Comparison of ENCODE assay signal across 37 cellular contexts in the genomic region with DNA sequence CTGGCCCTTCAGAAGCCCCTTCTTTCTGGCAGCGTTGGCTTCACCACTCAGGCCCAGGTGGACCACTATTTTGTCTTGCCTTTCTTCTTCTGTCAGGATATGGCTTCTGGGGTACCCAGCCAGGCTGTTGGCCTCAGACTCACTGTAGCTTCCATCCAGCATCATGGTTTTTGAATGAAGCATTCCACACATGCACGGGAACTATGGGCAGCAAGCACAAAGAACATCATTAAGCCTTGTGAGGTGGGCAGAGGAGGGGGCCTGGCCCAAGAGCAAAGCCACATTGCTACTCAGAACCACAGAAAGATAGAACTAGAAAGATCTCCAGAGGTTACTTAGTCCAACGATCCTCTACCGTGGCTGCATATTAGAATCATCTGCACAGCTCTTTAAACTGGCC. TPM values are rescaled to one million over a fixed set of nuclear protein-coding genes. Genes with fewer than 3 reads are reported as not detected.
"Had no signal": no experiment of that assay in that cellular context is flagged by ENCODE, and none has a peak within 500 bp of the region (broad histone marks: within the 10 kb centered on the region; RNA-seq: fewer than 3 reads in every experiment).

No MANE protein-coding gene starts in this region.

- H3K4me1 Mint-ChIP-seq: activated T-helper 17 cell treated with anti-CD3 and anti-CD28 coated beads, Interleukin-2, amount 50 U/mL, for 72 hours had no signal

- H3K9me3 ChIP-seq: adrenal gland, body of pancreas, breast epithelium had no signal

- DNase-seq: activated B cell treated with CpG ODN at 0.5 μM for 24 hours; activated CD4-positive, alpha-beta memory T cell treated with anti-CD3 and anti-CD28 coated beads for 36 hours; activated CD4-positive, alpha-beta T cell treated with anti-CD3 and anti-CD28 coated beads for 4 hours; activated CD4-positive, alpha-beta T cell treated with anti-CD3 and anti-CD28 coated beads, Interleukin-2, amount 10 ng/mL, durations not matched to agents 24 days and 14 days; activated CD4-positive, alpha-beta T cell treated with anti-CD3 and anti-CD28 coated beads, Interleukin-2, amount 50 U/mL, for 1 hour; activated CD4-positive, alpha-beta T cell treated with anti-CD3 and anti-CD28 coated beads, Interleukin-2, amount 50 U/mL, for 4 hours; activated CD4-positive, CD25-positive, alpha-beta regulatory T cell treated with anti-CD3 and anti-CD28 coated beads, Interleukin-2, amount 50 U/mL, for 72 hours; activated CD8-positive, alpha-beta T cell treated with anti-CD3 and anti-CD28 coated beads for 36 hours; activated effector memory CD4-positive, alpha-beta T cell treated with anti-CD3 and anti-CD28 coated beads, Interleukin-2, amount 50 U/mL, for 16 hours; activated gamma-delta T cell treated with Interleukin-2 at 50 U/mL for 16 hours; activated naive CD4-positive, alpha-beta T cell; activated naive CD4-positive, alpha-beta T cell treated with anti-CD3 and anti-CD28 coated beads for 36 hours; activated naive CD4-positive, alpha-beta T cell treated with anti-CD3 and anti-CD28 coated beads, Interleukin-2, amount 50 U/mL, for 16 hours; activated naive CD8-positive, alpha-beta T cell treated with anti-CD3 and anti-CD28 coated beads for 36 hours; activated T-cell treated with anti-CD3 and anti-CD28 coated beads for 4 hours; activated T-cell treated with anti-CD3 and anti-CD28 coated beads, Interleukin-2, amount 50 U/mL, for 1 hour; activated T-cell treated with anti-CD3 and anti-CD28 coated beads, Interleukin-2, amount 50 U/mL, for 4 hours; activated T-cell treated with anti-CD3 and anti-CD28 coated beads, Interleukin-2, amount 50 U/mL, for 72 hours; adrenal gland; amniotic stem cell; aorta; body of pancreas; brain microvascular endothelial cell; central memory CD4-positive, alpha-beta T cell; SW 1271; T-helper 1 cell; T-helper 2 cell; T-helper 9 cell had no signal

- H3K27ac ChIP-seq: adrenal gland, body of pancreas, brain microvascular endothelial cell, breast epithelium, VCaP had no signal

- H3K4me3 ChIP-seq: adrenal gland, body of pancreas, breast epithelium had no signal

- H3K27me3 ChIP-seq: adrenal gland, body of pancreas, brain microvascular endothelial cell, breast epithelium had no signal

- H3K4me1 ChIP-seq: adrenal gland, breast epithelium had no signal

- ATAC-seq: activated CD8-positive, alpha-beta T cell treated with anti-CD3 and anti-CD28 coated beads for 36 hours; activated naive CD4-positive, alpha-beta T cell treated with anti-CD3 and anti-CD28 coated beads, Interleukin-2, amount 50 U/mL, for 72 hours; activated T-cell treated with anti-CD3 and anti-CD28 coated beads, Interleukin-2, amount 50 U/mL, for 4 hours; activated T-cell treated with anti-CD3 and anti-CD28 coated beads, Interleukin-2, amount 50 U/mL, for 72 hours; activated T-helper 17 cell treated with anti-CD3 and anti-CD28 coated beads, Interleukin-2, amount 50 U/mL, for 72 hours; body of pancreas had no signal

- H3K27me3 Mint-ChIP-seq: activated B cell treated with CpG ODN at 0.5 μM for 24 hours; activated CD4-positive, alpha-beta memory T cell treated with anti-CD3 and anti-CD28 coated beads for 36 hours; activated CD8-positive, alpha-beta T cell treated with anti-CD3 and anti-CD28 coated beads for 36 hours; activated naive CD8-positive, alpha-beta T cell treated with anti-CD3 and anti-CD28 coated beads for 36 hours; activated T-helper 17 cell treated with anti-CD3 and anti-CD28 coated beads, Interleukin-2, amount 50 U/mL, for 72 hours had no signal

- H3K36me3 ChIP-seq: adrenal gland, brain microvascular endothelial cell, breast epithelium had no signal

- H3K27ac Mint-ChIP-seq: activated B cell treated with CpG ODN at 0.5 μM for 24 hours; activated CD4-positive, alpha-beta memory T cell treated with anti-CD3 and anti-CD28 coated beads for 36 hours; activated CD4-positive, alpha-beta T cell treated with anti-CD3 and anti-CD28 coated beads, Interleukin-2, amount 10 ng/mL, durations not matched to agents 24 days and 14 days; activated CD8-positive, alpha-beta T cell treated with anti-CD3 and anti-CD28 coated beads for 36 hours; activated naive CD4-positive, alpha-beta T cell treated with anti-CD3 and anti-CD28 coated beads for 36 hours; activated naive CD4-positive, alpha-beta T cell treated with anti-CD3 and anti-CD28 coated beads, Interleukin-2, amount 50 U/mL, for 72 hours; activated naive CD8-positive, alpha-beta T cell treated with anti-CD3 and anti-CD28 coated beads for 36 hours; activated T-cell treated with anti-CD3 and anti-CD28 coated beads, Interleukin-2, amount 50 U/mL, for 72 hours; activated T-helper 1 cell treated with anti-CD3 and anti-CD28 coated beads, Interleukin-12 subunit alpha, Interleukin-12 subunit beta, Interleukin-2, Interleukin-4 antibody, amounts not matched to agents 30 ng/mL and 10 ng/mL and 1 ng/mL, durations not matched to agents 14 hours and 24 hours and 36 hours; activated T-helper 17 cell treated with anti-CD3 and anti-CD28 coated beads, Interleukin-2, amount 50 U/mL, for 72 hours; T-helper 1 cell treated with Interleukin-12 subunit alpha and Interleukin-12 subunit beta and Interleukin-4 antibody, amounts not matched to agents 30 μg/mL and 1 μg/mL, for 36 hours; T-helper 2 cell treated with Interferon-gamma antibody and Interleukin-4, amounts not matched to agents 5 μg/mL and 100 μg/mL, for 36 hours had no signal

- H3K4me3 Mint-ChIP-seq: activated B cell treated with CpG ODN at 0.5 μM for 24 hours; activated CD4-positive, alpha-beta memory T cell treated with anti-CD3 and anti-CD28 coated beads for 36 hours; activated CD4-positive, alpha-beta T cell treated with anti-CD3 and anti-CD28 coated beads, Interleukin-2, amount 10 ng/mL, durations not matched to agents 24 days and 14 days; activated CD8-positive, alpha-beta T cell treated with anti-CD3 and anti-CD28 coated beads for 36 hours; activated naive CD4-positive, alpha-beta T cell treated with anti-CD3 and anti-CD28 coated beads for 36 hours; activated naive CD8-positive, alpha-beta T cell treated with anti-CD3 and anti-CD28 coated beads for 36 hours; activated T-cell treated with anti-CD3 and anti-CD28 coated beads, Interleukin-2, amount 50 U/mL, for 4 hours; activated T-cell treated with anti-CD3 and anti-CD28 coated beads, Interleukin-2, amount 50 U/mL, for 72 hours; activated T-helper 1 cell treated with anti-CD3 and anti-CD28 coated beads, Interleukin-12 subunit alpha, Interleukin-12 subunit beta, Interleukin-2, Interleukin-4 antibody, amounts not matched to agents 30 ng/mL and 10 ng/mL and 1 ng/mL, durations not matched to agents 14 hours and 24 hours and 36 hours; activated T-helper 17 cell treated with anti-CD3 and anti-CD28 coated beads, Interleukin-2, amount 50 U/mL, for 72 hours; T-helper 1 cell treated with Interleukin-12 subunit alpha and Interleukin-12 subunit beta and Interleukin-4 antibody, amounts not matched to agents 30 μg/mL and 1 μg/mL, for 36 hours; T-helper 2 cell treated with Interferon-gamma antibody and Interleukin-4, amounts not matched to agents 5 μg/mL and 100 μg/mL, for 36 hours had no signal

- H3K9me3 Mint-ChIP-seq: activated B cell treated with CpG ODN at 0.5 μM for 24 hours; activated CD4-positive, alpha-beta memory T cell treated with anti-CD3 and anti-CD28 coated beads for 36 hours; activated CD4-positive, alpha-beta T cell treated with anti-CD3 and anti-CD28 coated beads, Interleukin-2, amount 10 ng/mL, durations not matched to agents 24 days and 14 days; activated CD8-positive, alpha-beta T cell treated with anti-CD3 and anti-CD28 coated beads for 36 hours; activated naive CD4-positive, alpha-beta T cell treated with anti-CD3 and anti-CD28 coated beads for 36 hours; activated naive CD4-positive, alpha-beta T cell treated with anti-CD3 and anti-CD28 coated beads, Interleukin-2, amount 50 U/mL, for 72 hours; activated naive CD8-positive, alpha-beta T cell treated with anti-CD3 and anti-CD28 coated beads for 36 hours; activated T-cell treated with anti-CD3 and anti-CD28 coated beads, Interleukin-2, amount 50 U/mL, for 4 hours; activated T-cell treated with anti-CD3 and anti-CD28 coated beads, Interleukin-2, amount 50 U/mL, for 72 hours; activated T-helper 1 cell treated with anti-CD3 and anti-CD28 coated beads, Interleukin-12 subunit alpha, Interleukin-12 subunit beta, Interleukin-2, Interleukin-4 antibody, amounts not matched to agents 30 ng/mL and 10 ng/mL and 1 ng/mL, durations not matched to agents 14 hours and 24 hours and 36 hours; activated T-helper 17 cell treated with anti-CD3 and anti-CD28 coated beads, Interleukin-2, amount 50 U/mL, for 72 hours; T-helper 1 cell treated with Interleukin-12 subunit alpha and Interleukin-12 subunit beta and Interleukin-4 antibody, amounts not matched to agents 30 μg/mL and 1 μg/mL, for 36 hours; T-helper 2 cell treated with Interferon-gamma antibody and Interleukin-4, amounts not matched to agents 5 μg/mL and 100 μg/mL, for 36 hours had no signal

- H3K36me3 Mint-ChIP-seq: activated CD4-positive, alpha-beta memory T cell treated with anti-CD3 and anti-CD28 coated beads for 36 hours; activated naive CD4-positive, alpha-beta T cell treated with anti-CD3 and anti-CD28 coated beads, Interleukin-2, amount 50 U/mL, for 72 hours; activated naive CD8-positive, alpha-beta T cell treated with anti-CD3 and anti-CD28 coated beads for 36 hours had no signal

RNA-seq across cellular contexts. Expression of gene GABRR1, which starts 40.6 kb away (rescaled TPM):
- total RNA-seq: activated B cell treated with CpG ODN at 0.5 μM for 24 hours; activated CD4-positive, alpha-beta memory T cell treated with anti-CD3 and anti-CD28 coated beads for 36 hours; activated CD4-positive, alpha-beta T cell treated with anti-CD3 and anti-CD28 coated beads, Interleukin-2, amount 10 ng/mL, durations not matched to agents 24 days and 14 days; activated CD8-positive, alpha-beta T cell treated with anti-CD3 and anti-CD28 coated beads for 36 hours; activated naive CD4-positive, alpha-beta T cell treated with anti-CD3 and anti-CD28 coated beads for 36 hours; activated naive CD4-positive, alpha-beta T cell treated with anti-CD3 and anti-CD28 coated beads, Interleukin-2, amount 50 U/mL, for 72 hours; activated naive CD8-positive, alpha-beta T cell treated with anti-CD3 and anti-CD28 coated beads for 36 hours; activated T-cell treated with anti-CD3 and anti-CD28 coated beads, Interleukin-2, amount 50 U/mL, for 4 hours; activated T-cell treated with anti-CD3 and anti-CD28 coated beads, Interleukin-2, amount 50 U/mL, for 72 hours; activated T-helper 1 cell treated with anti-CD3 and anti-CD28 coated beads, Interleukin-12 subunit alpha, Interleukin-12 subunit beta, Interleukin-2, Interleukin-4 antibody, amounts not matched to agents 30 ng/mL and 10 ng/mL and 1 ng/mL, durations not matched to agents 14 hours and 24 hours and 36 hours; activated T-helper 17 cell treated with anti-CD3 and anti-CD28 coated beads, Interleukin-2, amount 50 U/mL, for 72 hours; adrenal gland; astrocyte; body of pancreas; breast epithelium; cardiac septum had no signal

RNA-seq across cellular contexts. Expression of gene GABRR2, which starts 57.3 kb away (rescaled TPM):
- total RNA-seq: activated naive CD4-positive, alpha-beta T cell treated with anti-CD3 and anti-CD28 coated beads for 36 hours had no signal
